8 cellular contexts compared by ENCODE assay signal in genomic region chr22:17830041-17830961, GRCh38. TPM values are rescaled to one million over a fixed set of nuclear protein-coding genes. Genes with fewer than 3 reads are reported as not detected.
A peak's percentile ranks its signal among the peaks of the same experiment; 100 is the strongest.
DNase-seq lines count a peak whose midpoint lies in the region; ATAC-seq and TF ChIP-seq lines count a peak whose summit lies in the region.

No MANE protein-coding gene starts in this region.

- DNase-seq in GF-D8 (lab: John Stamatoyannopoulos, UW) (peak; percentile 38), HK-2 (ENCODE audit: unreplicated experiment) (peak; percentile 85), NT2/D1 (ENCODE audit: low read depth, low spot score) (peak; percentile 63), epithelial cell of esophagus (ENCODE audit: low read depth) (peak; percentile 86), mucosa of gallbladder (ENCODE audit: low spot score) (peak; percentile 91)
- DNase-seq in activated CD8-positive, alpha-beta memory T cell treated with anti-CD3 and anti-CD28 coated beads, Interleukin-2, amount 50 U/mL, for 48 hours, result peak; percentile 92
- DNase-seq in stimulated activated CD8-positive, alpha-beta memory T cell treated with anti-CD3 and anti-CD28 coated beads, Interleukin-2, amount 100 ng/mL, for 48 hours (ENCODE audit: low read depth in 2 of 2), result peak; percentile 67 to 72

- peaks cover 7% of the 10 kb centered on the region for H3K4me1 ChIP-seq in NT2/D1 (ENCODE audit: insufficient read depth, insufficient read length)

- no peaks in the 10 kb centered on the region for H3K9me3 ChIP-seq in NT2/D1 (ENCODE audit: insufficient read depth, low read length)

- no peak overlapping the region for H3K4me3 ChIP-seq in NT2/D1 (ENCODE audit: insufficient read length, low read depth)
- H3K4me3 ChIP-seq in epithelial cell of esophagus (ENCODE audit: low read length), result no peak overlapping the region

- H3K9ac ChIP-seq in NT2/D1 (ENCODE audit: insufficient read length, low read depth), result peak overlapping the region; percentile 3

- ATAC-seq in GM21447 (IDR thresholded peaks at IDR 0.05; ENCODE audit: unreplicated experiment), result no peak

- peak; percentile 100 for TF ChIP-seq CTCF in epithelial cell of esophagus (IDR thresholded peaks at IDR 0.05; ENCODE audit: insufficient read depth, low read depth, low read length, missing control alignments)

- no peaks in the 10 kb centered on the region for H3K27me3 ChIP-seq in NT2/D1 (ENCODE audit: insufficient read depth, insufficient read length)

- H3K36me3 ChIP-seq in NT2/D1 (ENCODE audit: insufficient read depth, insufficient read length, low read length), result peaks cover 82% of the 10 kb centered on the region

RNA-seq across cellular contexts. Expression of gene BID, which starts 56.0 kb away (rescaled TPM):
- 27.1 TPM for total RNA-seq in mucosa of gallbladder

Comparison
In these comparisons a context has a peak if more than half of its experiments do, and no peak if none do; other contexts are left out.
1. DNase-seq: peak in every context shown above with its lines; median percentile 92 in activated CD8-positive, alpha-beta memory T cell treated with anti-CD3 and anti-CD28 coated beads, Interleukin-2, amount 50 U/mL, for 48 hours; 91 in mucosa of gallbladder; 86 in epithelial cell of esophagus; 85 in HK-2; 70 in stimulated activated CD8-positive, alpha-beta memory T cell treated with anti-CD3 and anti-CD28 coated beads, Interleukin-2, amount 100 ng/mL, for 48 hours; 63 in NT2/D1; 38 in GF-D8.